ENCODE assay signal across 1 cellular context in genomic region chr2:36579297-36579664, GRCh38.
TF ChIP-seq lines count a peak whose summit lies in the region.

No MANE protein-coding gene starts in this region.

TF ChIP-seq in GM23338, 12 proteins besides CTCF, POLR2A, EP300 and RAD21 (continued from another document):
- no peak for TF ChIP-seq ETS1 (IDR thresholded peaks at IDR 0.05)
- no peak for TF ChIP-seq ZNF462 (CRISPR knock-in tag; IDR thresholded peaks at IDR 0.05)
- no peak for TF ChIP-seq STAT1 (IDR thresholded peaks at IDR 0.05; ENCODE audit: unreplicated experiment)
- no peak for TF ChIP-seq NANOG (IDR thresholded peaks at IDR 0.05; ENCODE audit: borderline replicate concordance)
- TF ChIP-seq CREB1 (CRISPR knock-in tag; IDR thresholded peaks at IDR 0.05; ENCODE audit: low read depth), result no peak
- TF ChIP-seq REST (IDR thresholded peaks at IDR 0.05; ENCODE audit: unreplicated experiment), result no peak
- no peak for TF ChIP-seq EZH2 (IDR thresholded peaks at IDR 0.05; ENCODE audit: low read depth, unreplicated experiment)
- TF ChIP-seq ZNF114 (CRISPR knock-in tag; IDR thresholded peaks at IDR 0.05), result no peak
- no peak for TF ChIP-seq EZH2phosphoT487 (IDR thresholded peaks at IDR 0.05; ENCODE audit: unreplicated experiment)
